Comparison of ENCODE assay signal across 8 cellular contexts in the genomic region with DNA sequence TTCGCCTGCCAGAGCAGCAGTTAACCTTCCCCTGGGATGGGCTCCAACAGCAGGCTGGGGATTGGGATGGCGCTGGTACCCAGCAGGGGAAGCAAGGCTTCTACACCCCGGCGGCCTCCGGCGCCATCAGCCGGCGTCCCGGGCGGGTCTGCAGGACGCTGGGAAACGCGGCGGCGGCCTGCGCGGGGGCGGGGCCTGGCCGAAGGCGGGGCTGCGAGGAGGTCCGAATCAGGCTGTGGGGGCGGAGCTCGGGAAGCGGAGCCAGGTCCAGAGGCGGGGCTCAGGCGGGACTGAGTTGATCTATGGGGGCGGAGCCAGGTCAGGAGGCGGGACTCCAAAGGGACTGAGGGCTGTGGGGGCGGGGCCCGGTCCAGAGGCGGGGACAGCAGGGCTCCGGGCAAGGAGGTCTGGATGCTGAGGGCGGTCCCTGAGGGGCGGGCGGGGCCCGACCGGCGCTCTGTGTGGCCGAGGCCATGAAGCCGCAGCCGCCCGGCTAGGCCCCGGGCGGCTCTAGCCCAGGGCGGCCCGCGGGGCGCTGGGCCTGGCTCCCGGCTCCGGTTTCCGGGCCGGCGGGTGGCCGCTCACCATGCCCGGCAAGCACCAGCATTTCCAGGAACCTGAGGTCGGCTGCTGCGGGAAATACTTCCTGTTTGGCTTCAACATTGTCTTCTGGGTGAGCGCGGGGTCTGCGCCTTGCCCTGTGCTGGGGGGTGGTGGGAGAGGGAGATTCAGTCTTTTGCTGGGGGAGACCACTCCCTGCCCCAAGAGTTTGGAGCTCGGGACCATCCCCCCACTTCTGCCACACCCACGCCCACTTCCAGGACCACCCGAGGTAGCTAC. TPM values are rescaled to one million over a fixed set of nuclear protein-coding genes. Genes with fewer than 3 reads are reported as not detected.
DNase-seq lines count a peak whose midpoint lies in the region; ATAC-seq, FAIRE-seq and TF ChIP-seq lines count a peak whose summit lies in the region.

A gene with protein sequence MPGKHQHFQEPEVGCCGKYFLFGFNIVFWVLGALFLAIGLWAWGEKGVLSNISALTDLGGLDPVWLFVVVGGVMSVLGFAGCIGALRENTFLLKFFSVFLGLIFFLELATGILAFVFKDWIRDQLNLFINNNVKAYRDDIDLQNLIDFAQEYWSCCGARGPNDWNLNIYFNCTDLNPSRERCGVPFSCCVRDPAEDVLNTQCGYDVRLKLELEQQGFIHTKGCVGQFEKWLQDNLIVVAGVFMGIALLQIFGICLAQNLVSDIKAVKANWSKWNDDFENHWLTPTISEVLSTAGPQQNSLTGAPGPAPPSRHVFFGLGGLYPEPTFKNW (plus strand): TSS at position 455 of the 840 bp plus-strand sequence. CDS start 132 bp downstream, at position 587.

- peak within 1 kb of the TSS; percentile 96 for H2AFZ ChIP-seq in mammary epithelial cell (ENCODE audit: low read depth, low read length)

- peak within 1 kb of the TSS; percentile 91 for H3K4me2 ChIP-seq in mammary epithelial cell (ENCODE audit: insufficient read depth, low read depth, low read length)

- H3K4me3 ChIP-seq in AG04450 (ENCODE audit: low read depth, low read length), result peak within 1 kb of the TSS; percentile 86
- peak within 1 kb of the TSS; percentile 65 for H3K4me3 ChIP-seq in WERI-Rb-1 (ENCODE audit: low read depth, low read length)
- H3K4me3 ChIP-seq in mammary epithelial cell (replicated peaks in 1 of 3; ENCODE audit: insufficient read depth in 1 of 3, low read depth in 2 of 3, low read length in 3 of 3), result peak within 1 kb of the TSS; percentile 65 to 72 (median 70)
- peak within 1 kb of the TSS; percentile 87 for H3K4me3 ChIP-seq in iPS-20b (ENCODE audit: low read length)
- H3K4me3 ChIP-seq in small intestine (ENCODE audit: low read depth in 1 of 2, low read length in 2 of 2), result peak within 1 kb of the TSS; percentile 53 to 59

- H3K27me3 ChIP-seq in AG04450 (ENCODE audit: control insufficient read depth, insufficient read depth, low read length) (no peaks in the 10 kb centered on the region), WERI-Rb-1 (ENCODE audit: insufficient read depth, low read depth, severe bottlenecking) (no peaks in the 10 kb centered on the region), mammary epithelial cell (ENCODE audit: insufficient read depth, low read length) (no peaks in the 10 kb centered on the region), iPS-20b (ENCODE audit: insufficient read depth, low read length) (no peaks in the 10 kb centered on the region), small intestine (ENCODE audit: control insufficient read depth in 2 of 2, insufficient read depth in 2 of 2, low read length in 2 of 2) (no peaks in the 10 kb centered on the region)

- POLR2A ChIA-PET in AG04450 (lab: Yijun Ruan, JAX), result interaction anchor here (0.6 to 2.0 kb wide), 8 partner anchors 11 to 724 kb away, joined by 3 to 9 read pairs (median 4); a partner anchor contains a TSS

- no peak for FAIRE-seq in small intestine (lab: Jason Lieb, UNC)

- peaks cover 39% of the 10 kb centered on the region for H3K79me2 ChIP-seq in mammary epithelial cell (ENCODE audit: insufficient read depth, low read length)

- TF ChIP-seq CTCF in AG04450 (IDR thresholded peaks at IDR 0.05; ENCODE audit: low read depth, low read length) (peak; percentile 38), WERI-Rb-1 (IDR thresholded peaks at IDR 0.05; ENCODE audit: low read depth, low read length) (peak; percentile 39; the same call in 1 of the 2 replicates), mammary epithelial cell (conservative IDR thresholded peaks at IDR 0.05 in 1 of 2, IDR thresholded peaks at IDR 0.05 in 1 of 2; ENCODE audit: extremely low read depth in 1 of 2, insufficient read depth in 1 of 2, low read depth in 1 of 2, low read length in 2 of 2) (peak in 1 of 2 donors; percentile 51)

- in situ Hi-C loops in mammary epithelial cell (cut with MboI; ENCODE audit: low sequenced_read_pairs in 2 of 2), result no loop called here

- H3K9me3 ChIP-seq in AG04450 (ENCODE audit: control insufficient read depth, insufficient read depth, low read length) (no peaks in the 10 kb centered on the region; the same call in 1 of the 2 replicates), WERI-Rb-1 (ENCODE audit: severe bottlenecking) (no peaks in the 10 kb centered on the region), mammary epithelial cell (replicated peaks; ENCODE audit: insufficient read depth, low read length) (no peaks in the 10 kb centered on the region), iPS-20b (ENCODE audit: insufficient read depth, low read depth, low read length) (no peaks in the 10 kb centered on the region), small intestine (ENCODE audit: control insufficient read depth, low read depth) (no peaks in the 10 kb centered on the region)

- CTCF ChIA-PET in AG04450 (lab: Charles Lee), result interaction anchor here (0.6 to 7.2 kb wide), 13 partner anchors 10 to 918 kb away, joined by 3 to 112 read pairs (median 4); a partner anchor contains a TSS
- CTCF ChIA-PET in mammary epithelial cell (lab: Charles Lee; ENCODE audit: low non-redundant PET), result interaction anchor here (0.7 to 1.7 kb wide), 2 partner anchors 14 to 854 kb away, joined by 3 to 5 read pairs; no protein-coding TSS in a partner anchor

- H3K9ac ChIP-seq in mammary epithelial cell (ENCODE audit: insufficient read depth, low read length) (peak within 1 kb of the TSS; percentile 41), iPS-20b (ENCODE audit: low read depth, low read length) (peak within 1 kb of the TSS; percentile 90; the same call in 1 of the 2 replicates)

- H3K4me1 ChIP-seq in mammary epithelial cell (ENCODE audit: insufficient read depth, low read length) (peaks cover 13% of the 10 kb centered on the region), iPS-20b (ENCODE audit: insufficient read depth, low read length) (peaks cover 10% of the 10 kb centered on the region; the same call in 1 of the 2 replicates), small intestine (ENCODE audit: control insufficient read depth in 2 of 2, insufficient read depth in 1 of 2, low read depth in 1 of 2, low read length in 1 of 2) (peaks cover 0 to 3% of the 10 kb centered on the region in 2 donors)

- intact Hi-C loops in mammary epithelial cell (cut with micrococcal nuclease), result loop anchor here (1.0 to 5.0 kb wide), 4 partner anchors 69 to 915 kb away; a partner anchor contains a TSS

- BruUV-seq in mammary epithelial cell (replicated peaks; lab: Mats Ljungman, UMichigan), result no TSS peak

- H4K20me1 ChIP-seq in mammary epithelial cell (ENCODE audit: insufficient read depth, low read length), result no peaks in the 10 kb centered on the region

- WGBS in mammary epithelial cell (ENCODE audit: low coverage, missing lambda C conversion rate), result 1% methylated on average over 29 of the region's 64 CpGs
- 1% methylated on average over 51 to 64 of the region's 64 CpGs for WGBS in small intestine, 3 donors

- ATAC-seq in GM18907 (IDR thresholded peaks at IDR 0.05; ENCODE audit: unreplicated experiment) (peak; percentile 94), HG03159 (IDR thresholded peaks at IDR 0.05; ENCODE audit: unreplicated experiment) (peak; percentile 93)

- DNase-seq in AG04450 (ENCODE audit: low read depth, low spot score), result peak; percentile 96
- DNase-seq in NCI-H2227 (lab: John Stamatoyannopoulos, UW; ENCODE audit: unreplicated experiment), result peak; percentile 98
- DNase-seq in WERI-Rb-1, result peak; percentile 100
- peak; percentile 98 for DNase-seq in mammary epithelial cell
- DNase-seq in small intestine, result peak; percentile 99

- peak within 1 kb of the TSS; percentile 31 for H3K27ac ChIP-seq in AG04450 (ENCODE audit: low read depth, low read length)
- peak within 1 kb of the TSS; percentile 94 for H3K27ac ChIP-seq in WERI-Rb-1
- peak within 1 kb of the TSS; percentile 37 for H3K27ac ChIP-seq in mammary epithelial cell (ENCODE audit: insufficient read depth, low read depth, low read length)
- H3K27ac ChIP-seq in iPS-20b (ENCODE audit: low read length), result no peak within 1 kb of the TSS
- H3K27ac ChIP-seq in small intestine (ENCODE audit: low read depth in 1 of 2, low read length in 1 of 2), result peak within 1 kb of the TSS in 1 of 2 donors; percentile 73

- dilution Hi-C loops in mammary epithelial cell (cut with HindIII; ENCODE audit: low sequenced_read_pairs), result no loop called here

- H3K36me3 ChIP-seq in WERI-Rb-1 (peaks cover 2% of the 10 kb centered on the region; the same call in 1 of the 2 replicates), mammary epithelial cell (ENCODE audit: insufficient read depth, low read length) (peaks cover 2% of the 10 kb centered on the region), iPS-20b (ENCODE audit: insufficient read depth, low read depth, low read length) (no peaks in the 10 kb centered on the region), small intestine (ENCODE audit: control insufficient read depth in 2 of 2, insufficient read depth in 2 of 2, low read length in 2 of 2) (no peaks in the 10 kb centered on the region)

RNA-seq across cellular contexts. Expression of the gene that starts here (rescaled TPM):
- polyA plus RNA-seq in AG04450 (2011; rRNA removed) (40.9 and 44.3 TPM in 2 replicates), mammary epithelial cell (39.2 TPM), small intestine (10 to 100 TPM; 22.4 to 35.2 (median 25.9) TPM)
- polyA minus RNA-seq in AG04450 (2011; rRNA and poly(A)+ RNA removed), result 45.4 and 57.2 TPM in 2 replicates
- total RNA-seq in mammary epithelial cell, result 10 to 100 TPM; 47.4 to 48.8 TPM
- polyA minus RNA-seq in mammary epithelial cell, result 36.0 TPM
